ENCODE assay signal across 10 cellular contexts in the genomic region with DNA sequence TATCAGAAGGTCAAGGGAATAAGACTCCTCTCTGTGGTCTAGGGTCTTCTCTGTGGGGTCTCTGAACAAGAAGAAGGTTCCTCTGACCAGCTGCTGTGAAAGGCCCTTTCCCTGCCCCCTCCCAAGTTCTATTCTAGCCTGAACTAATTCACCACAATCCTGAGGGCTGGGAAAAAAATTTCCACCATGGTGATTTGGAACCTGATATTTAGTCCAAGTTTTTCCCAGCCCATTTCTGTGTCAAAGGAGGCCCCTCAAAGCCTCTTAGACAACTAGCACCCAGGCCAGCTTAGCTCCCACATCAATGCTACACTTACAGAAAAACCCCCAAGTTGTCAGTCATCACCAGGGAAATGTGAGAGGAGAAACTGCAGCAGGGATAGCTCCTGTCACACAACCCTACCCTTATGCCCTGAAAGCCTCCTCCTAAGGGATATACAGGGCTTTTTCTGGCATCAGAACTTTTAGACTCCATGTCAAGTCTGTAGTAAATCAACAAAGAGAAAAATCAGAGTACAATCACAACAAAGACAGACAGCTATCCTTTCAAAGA. TPM values are rescaled to one million over a fixed set of nuclear protein-coding genes. Genes with fewer than 3 reads are reported as not detected.
DNase-seq lines count a peak whose midpoint lies in the region; ATAC-seq and TF ChIP-seq lines count a peak whose summit lies in the region.
"Had no signal": no experiment of that assay in that cellular context is flagged by ENCODE, and none has a peak within 500 bp of the region (broad histone marks: within the 10 kb centered on the region; RNA-seq: fewer than 3 reads in every experiment).

No MANE protein-coding gene starts in this region.

- H3K4me1 Mint-ChIP-seq in nephron: peaks cover 62% of the 10 kb centered on the region

- TF ChIP-seq CTCF in brain microvascular endothelial cell (IDR thresholded peaks at IDR 0.05; ENCODE audit: low read depth, low read length, missing control alignments) (no peak), nephron (IDR thresholded peaks at IDR 0.05; ENCODE audit: unreplicated experiment in 3 of 3) (no peak)

- peak overlapping the region; percentile 60 to 88 (median 71) for H3K27ac Mint-ChIP-seq in nephron

- peaks cover 3% of the 10 kb centered on the region for H3K27me3 Mint-ChIP-seq in nephron (ENCODE audit: low read depth)

- H3K36me3 ChIP-seq in BLaER1 treated with 17β-estradiol and CSF1 and Interleukin-3, amounts not matched to agents 10 nM and 100 nM: no peaks in the 10 kb centered on the region
- H3K36me3 ChIP-seq in GM23248 (ENCODE audit: low read depth) (no peaks in the 10 kb centered on the region), brain microvascular endothelial cell (replicated peaks) (no peaks in the 10 kb centered on the region)

- peaks cover 76 to 87% (median 84%) of the 10 kb centered on the region in 10 experiments for H3K4me1 ChIP-seq in BLaER1 treated with 17β-estradiol and CSF1 and Interleukin-3, amounts not matched to agents 10 nM and 100 nM
- H3K4me1 ChIP-seq in GM23248 (ENCODE audit: insufficient read depth): peaks cover 62% of the 10 kb centered on the region

- peaks cover 62% of the 10 kb centered on the region for H3F3A ChIP-seq in GM23248 (ENCODE audit: insufficient read depth)

- DNase-seq in GM23248: no peak
- DNase-seq in brain microvascular endothelial cell: no peak
- no peak for DNase-seq in SKM-1 (lab: John Stamatoyannopoulos, UW; ENCODE audit: unreplicated experiment)
- DNase-seq in H4 (ENCODE audit: low spot score): no peak
- DNase-seq: NCI-H1436 treated with DMSO at 0.1 percent for 48 hours; NK-92 treated with Interleukin-12 subunit alpha and Interleukin-12 subunit beta, amount 100 ng/mL, for 24 hours had no signal

- no peaks in the 10 kb centered on the region for H3K36me3 Mint-ChIP-seq in nephron (ENCODE audit: low read depth)

- peak overlapping the region; percentile 83 to 96 (median 94) for H3K4me2 ChIP-seq in BLaER1 treated with 17β-estradiol and CSF1 and Interleukin-3, amounts not matched to agents 10 nM and 100 nM
- H3K4me2 ChIP-seq in GM23248 (ENCODE audit: unreplicated experiment): no peak overlapping the region

- H3K27me3 ChIP-seq in BLaER1 treated with 17β-estradiol and CSF1 and Interleukin-3, amounts not matched to agents 10 nM and 100 nM: peaks cover 0 to 7% (median 0%) of the 10 kb centered on the region in 11 experiments; a peak in 8 of 22 replicates
- H3K27me3 ChIP-seq in GM23248 (replicated peaks; ENCODE audit: insufficient read depth) (no peaks in the 10 kb centered on the region), brain microvascular endothelial cell (replicated peaks) (no peaks in the 10 kb centered on the region)

- no peaks in the 10 kb centered on the region for H3K9me3 ChIP-seq in BLaER1 treated with 17β-estradiol and CSF1 and Interleukin-3, amounts not matched to agents 10 nM and 100 nM (replicated peaks in 1 of 11)
- H3K9me3 ChIP-seq in GM23248 (ENCODE audit: low read depth): no peaks in the 10 kb centered on the region

- ATAC-seq in GM19395 (IDR thresholded peaks at IDR 0.05; ENCODE audit: unreplicated experiment) (no peak), GM21447 (IDR thresholded peaks at IDR 0.05; ENCODE audit: unreplicated experiment) (no peak)

- peaks cover 13 to 45% (median 35%) of the 10 kb centered on the region in 11 experiments; a peak in 19 of 22 replicates for H4K20me1 ChIP-seq in BLaER1 treated with 17β-estradiol and CSF1 and Interleukin-3, amounts not matched to agents 10 nM and 100 nM
- H4K20me1 ChIP-seq in GM23248 (ENCODE audit: insufficient read depth): no peaks in the 10 kb centered on the region

- H3K27ac ChIP-seq in BLaER1 treated with 17β-estradiol and CSF1 and Interleukin-3, amounts not matched to agents 10 nM and 100 nM: peak overlapping the region in 8 of 11 experiments; percentile 23 to 95 (median 72); a peak in 14 of 22 replicates
- peak overlapping the region; percentile 76 for H3K27ac ChIP-seq in GM23248
- H3K27ac ChIP-seq in brain microvascular endothelial cell: peak overlapping the region; percentile 88

- peak overlapping the region in 4 of 11 experiments; percentile 16 to 42 (median 24); a peak in 5 of 22 replicates for H3K9ac ChIP-seq in BLaER1 treated with 17β-estradiol and CSF1 and Interleukin-3, amounts not matched to agents 10 nM and 100 nM
- no peak overlapping the region for H3K9ac ChIP-seq in GM23248

- H3K9me3 Mint-ChIP-seq in nephron: no peaks in the 10 kb centered on the region

- in situ Hi-C loops in GM23248 (cut with MboI) (no loop called here), brain microvascular endothelial cell (cut with HindIII; ENCODE audit: low pct_ligation_motif_present, low sequenced_read_pairs) (no loop called here)

- H3K4me3 ChIP-seq in BLaER1 treated with 17β-estradiol and CSF1 and Interleukin-3, amounts not matched to agents 10 nM and 100 nM: no peak overlapping the region
- no peak overlapping the region for H3K4me3 ChIP-seq in GM23248
- no peak overlapping the region for H3K4me3 ChIP-seq in brain microvascular endothelial cell (ENCODE audit: low read depth, low read length)

- no peak overlapping the region for H2AFZ ChIP-seq in GM23248

- H3K4me3 Mint-ChIP-seq in nephron: peak overlapping the region; percentile 17 to 67 (median 43)

- peaks cover 86% of the 10 kb centered on the region for H3K79me2 ChIP-seq in GM23248 (ENCODE audit: insufficient read depth)

- no peaks in the 10 kb centered on the region for H3K9me2 ChIP-seq in GM23248 (ENCODE audit: insufficient read depth)

RNA-seq across cellular contexts. Expression of a gene that starts 4.5 kb away (rescaled TPM):
- total RNA-seq in GM23248 (2014; rRNA removed; shearing (Covaris generic)): 24.0 and 32.9 TPM in 2 replicates
- 7.9 and 9.3 TPM in 2 replicates for polyA plus RNA-seq in GM23248 (2016; fragmentation: Nextera tagmentation; extraction: Ambion mirVana)
- 9.1 and 10.6 TPM in 2 replicates for total RNA-seq in H4 (2014; rRNA removed; shearing (Covaris generic))

RNA-seq across cellular contexts. Expression of a gene that starts 38.6 kb away (rescaled TPM):
- 461 and 510 TPM in 2 replicates for total RNA-seq in GM23248 (2014; rRNA removed; shearing (Covaris generic))
- 889 and 891 TPM in 2 replicates for polyA plus RNA-seq in GM23248 (2016; fragmentation: Nextera tagmentation; extraction: Ambion mirVana)
- total RNA-seq in H4 (2014; rRNA removed; shearing (Covaris generic)): 554 and 683 TPM in 2 replicates
